8 cellular contexts compared by ENCODE assay signal in the genomic region with DNA sequence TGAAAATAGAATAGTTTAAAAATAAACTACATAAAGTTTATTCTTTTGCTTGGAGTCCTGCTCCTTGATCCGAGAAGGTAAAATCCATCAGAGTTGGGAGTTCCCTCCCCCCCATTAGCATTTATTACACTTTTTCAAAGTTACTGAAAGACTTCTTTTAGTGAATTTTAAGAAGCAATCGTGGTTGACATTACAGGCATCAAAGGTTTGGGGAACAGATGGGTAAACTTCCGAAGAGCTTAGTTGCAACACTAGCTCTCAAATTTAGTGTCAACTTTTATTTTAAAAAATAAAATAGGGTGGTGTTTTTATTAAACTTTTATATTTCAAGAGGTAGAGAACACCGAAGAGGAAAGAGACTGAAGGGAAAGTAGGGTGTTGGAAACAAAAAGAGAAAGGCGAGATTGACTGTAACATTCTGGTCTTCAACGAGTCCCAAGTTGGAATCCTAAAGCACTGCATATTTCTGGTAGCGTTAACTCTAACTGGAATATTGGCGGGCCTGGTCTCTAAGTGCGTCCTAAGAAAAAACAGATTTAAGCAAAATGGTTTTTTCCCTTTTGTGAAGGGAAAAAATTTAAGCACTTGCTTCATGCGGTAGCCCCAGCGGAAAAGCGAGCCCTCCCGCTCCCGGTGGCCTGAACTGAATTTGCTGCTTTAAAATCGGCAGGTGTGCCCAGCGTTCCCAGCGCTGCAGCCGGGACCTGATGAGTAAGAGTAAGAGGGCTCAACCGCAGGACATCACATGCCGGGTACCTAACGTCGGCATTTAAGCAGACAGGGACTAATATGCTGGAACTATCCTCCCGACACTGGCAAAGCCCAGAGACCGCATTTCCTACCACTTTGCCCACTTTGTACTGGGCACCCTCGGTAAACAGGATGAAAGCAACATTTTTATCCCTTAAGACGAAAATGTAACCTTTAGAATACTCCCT. TPM values are rescaled to one million over a fixed set of nuclear protein-coding genes. Genes with fewer than 3 reads are reported as not detected.
A peak's percentile ranks its signal among the peaks of the same experiment; 100 is the strongest.
DNase-seq lines count a peak whose midpoint lies in the region; ATAC-seq and TF ChIP-seq lines count a peak whose summit lies in the region.

No MANE protein-coding gene starts in this region.

- ATAC-seq in gastrocnemius medialis (peak; percentile 33 to 34), GM18505 (IDR thresholded peaks at IDR 0.05; ENCODE audit: unreplicated experiment) (no peak), HG02642 (IDR thresholded peaks at IDR 0.05; ENCODE audit: poor library complexity, unreplicated experiment) (no peak)

- H3K9me3 Mint-ChIP-seq in activated naive CD8-positive, alpha-beta T cell treated with anti-CD3 and anti-CD28 coated beads for 36 hours, result no peaks in the 10 kb centered on the region

- H3K36me3 ChIP-seq in HEK293 (ENCODE audit: control insufficient read depth in 2 of 2, insufficient read depth in 1 of 2, low read length in 2 of 2) (no peaks in the 10 kb centered on the region), iPS-18a (ENCODE audit: control insufficient read depth, low read depth, low read length) (no peaks in the 10 kb centered on the region), gastrocnemius medialis (no peaks in the 10 kb centered on the region), MG63 (no peaks in the 10 kb centered on the region)

- H3K36me3 Mint-ChIP-seq in activated naive CD8-positive, alpha-beta T cell treated with anti-CD3 and anti-CD28 coated beads for 36 hours, result no peaks in the 10 kb centered on the region

- H3K27ac ChIP-seq in HEK293 (ENCODE audit: extremely low read depth, low read depth, low read length) (no peak overlapping the region), iPS-18a (ENCODE audit: low read length) (no peak overlapping the region), gastrocnemius medialis (peak overlapping the region; percentile 92 to 100 (median 96))

- no peak overlapping the region for H3K27ac Mint-ChIP-seq in activated naive CD8-positive, alpha-beta T cell treated with anti-CD3 and anti-CD28 coated beads for 36 hours

- CTCF ChIA-PET in HEK293 (lab: Yijun Ruan, JAX), result interaction anchor here (0.6 to 0.7 kb wide), 5 partner anchors 45 to 1162 kb away, joined by 3 to 5 read pairs (median 4); no protein-coding TSS in a partner anchor

- H3K27me3 ChIP-seq in iPS-18a (ENCODE audit: control insufficient read depth, insufficient read depth, low read length) (peaks cover 62% of the 10 kb centered on the region), gastrocnemius medialis (no peaks in the 10 kb centered on the region), MG63 (peaks cover 13% of the 10 kb centered on the region)

- H3K4me3 Mint-ChIP-seq in activated naive CD8-positive, alpha-beta T cell treated with anti-CD3 and anti-CD28 coated beads for 36 hours, result peak overlapping the region; percentile 74

- H3K9me3 ChIP-seq in HEK293 (ENCODE audit: control insufficient read depth, insufficient read depth, low read depth, low read length) (no peaks in the 10 kb centered on the region), iPS-18a (ENCODE audit: control insufficient read depth, low read depth, low read length) (peaks cover 4% of the 10 kb centered on the region), gastrocnemius medialis (no peaks in the 10 kb centered on the region), MG63 (no peaks in the 10 kb centered on the region)

- intact Hi-C loops in gastrocnemius medialis (cut with DNase I; ENCODE audit: low total_unique reads), result loop anchor here (2.0 to 5.0 kb wide), 4 partner anchors 29 to 676 kb away; a partner anchor contains a TSS

- TF ChIP-seq CTCF in HEK293 (tag by site-specific recombination; IDR thresholded peaks at IDR 0.05), result no peak
- no peak for TF ChIP-seq CTCF in gastrocnemius medialis (IDR thresholded peaks at IDR 0.05 in 4 of 5, conservative IDR thresholded peaks at IDR 0.05 in 1 of 5)

- no peak overlapping the region for H3K9ac ChIP-seq in iPS-18a (ENCODE audit: low read length)

- H3K4me3 ChIP-seq in HEK293 (ENCODE audit: low read depth, low read length) (no peak overlapping the region), iPS-18a (ENCODE audit: low read length) (peak overlapping the region; percentile 69), gastrocnemius medialis (peak overlapping the region; percentile 75 to 99 (median 96)), MG63 (no peak overlapping the region)

- H3K4me1 ChIP-seq in HEK293 (ENCODE audit: control insufficient read depth, insufficient read depth, low read length) (peaks cover 15% of the 10 kb centered on the region), iPS-18a (ENCODE audit: control insufficient read depth, low read depth, low read length) (peaks cover 39% of the 10 kb centered on the region), gastrocnemius medialis (peaks cover 33 to 41% of the 10 kb centered on the region in 2 donors)

- POLR2A ChIA-PET in HEK293 (lab: Yijun Ruan, JAX), result interaction anchor here (3.8 kb wide), 1 partner anchor 27 kb away, joined by 31 read pairs; no protein-coding TSS in a partner anchor

- in situ Hi-C loops in gastrocnemius medialis (cut with MboI; ENCODE audit: low sequenced_read_pairs in 4 of 4), result loop anchor here (5.0 to 25.0 kb wide), 5 partner anchors 186 to 293 kb away; no protein-coding TSS in a partner anchor

- peaks cover 34% of the 10 kb centered on the region for H3K4me1 Mint-ChIP-seq in activated naive CD8-positive, alpha-beta T cell treated with anti-CD3 and anti-CD28 coated beads for 36 hours

- TF ChIP-seq POLR2A in gastrocnemius medialis (IDR thresholded peaks at IDR 0.05), result peak; percentile 55 to 69
- no peak for TF ChIP-seq POLR2A in GM18505 (IDR thresholded peaks at IDR 0.05; ENCODE audit: borderline replicate concordance, extremely low read depth, insufficient read depth, insufficient read length)

- no peak for DNase-seq in activated naive CD8-positive, alpha-beta T cell treated with anti-CD3 and anti-CD28 coated beads for 36 hours
- DNase-seq in gastrocnemius medialis, result peak; percentile 74 to 85
- DNase-seq in MG63, result no peak
- DNase-seq in activated CD4-positive, alpha-beta T cell treated with anti-CD3 and anti-CD28 coated beads for 1 hour, result no peak

- peaks cover 62% of the 10 kb centered on the region for H3K27me3 Mint-ChIP-seq in activated naive CD8-positive, alpha-beta T cell treated with anti-CD3 and anti-CD28 coated beads for 36 hours

TF ChIP-seq in HEK293, 187 proteins besides CTCF, POLR2A, EP300 and RAD21:
- TF ChIP-seq ZNF350 (tag by site-specific recombination; IDR thresholded peaks at IDR 0.05), result no peak
- TF ChIP-seq PRDM1 (tag by site-specific recombination; IDR thresholded peaks at IDR 0.05), result 0 out of 2 replicates have a peak, but pooled peaks have one; percentile 6

RNA-seq across cellular contexts. Expression of a gene that starts 30.6 kb away (rescaled TPM):
- total RNA-seq in activated naive CD8-positive, alpha-beta T cell treated with anti-CD3 and anti-CD28 coated beads for 36 hours, result 1 to 10 TPM; 1.3 to 1.7 TPM
- 10 to 100 TPM; 12.9 to 27.0 (median 26.6) TPM for total RNA-seq in gastrocnemius medialis
- not detected in 2 replicates for total RNA-seq in MG63 (2014; rRNA removed; shearing (Covaris generic); ENCODE audit: low replicate concordance)

Comparison
In these comparisons a context has a peak if more than half of its experiments do, and no peak if none do; other contexts are left out.
1. H3K27ac ChIP-seq: peak in gastrocnemius medialis (4 of 4); none in HEK293 (single experiment) and iPS-18a (single experiment).
2. H3K4me3 ChIP-seq: peak in iPS-18a (single experiment) and gastrocnemius medialis (4 of 4); none in HEK293 (single experiment) and MG63 (single experiment).
3. DNase-seq: peak in gastrocnemius medialis (2 of 2); none in activated naive CD8-positive, alpha-beta T cell treated with anti-CD3 and anti-CD28 coated beads for 36 hours (single experiment), MG63 (single experiment) and activated CD4-positive, alpha-beta T cell treated with anti-CD3 and anti-CD28 coated beads for 1 hour (single experiment).
4. ATAC-seq: peak in gastrocnemius medialis (2 of 2); none in GM18505 (single experiment) and HG02642 (single experiment).
5. RNA of a gene that starts 30.6 kb away (total RNA-seq): 12.9 to 27.0 TPM in gastrocnemius medialis; 1.3 to 1.7 TPM in activated naive CD8-positive, alpha-beta T cell treated with anti-CD3 and anti-CD28 coated beads for 36 hours and not detected in MG63; every median in the first group is over 4 times any median in the second.